Comparison of ENCODE assay signal across 19 cellular contexts in genomic region chr3:65665922-65666321, GRCh38.
"Had no signal": no experiment of that assay in that cellular context is flagged by ENCODE, and none has a peak within 500 bp of the region (broad histone marks: within the 10 kb centered on the region; RNA-seq: fewer than 3 reads in every experiment).

No MANE protein-coding gene starts in this region.

- H3K4me3 Mint-ChIP-seq: immature natural killer cell, naive B cell, nephron had no signal

- ATAC-seq: gastroesophageal sphincter, left colon, left ventricle myocardium superior had no signal

- H3K27me3 ChIP-seq: esophagus muscularis mucosa, gastroesophageal sphincter, neutrophil, right atrium auricular region, sigmoid colon, stomach had no signal

- H3K4me1 Mint-ChIP-seq: immature natural killer cell, naive B cell had no signal

- H3K9me3 Mint-ChIP-seq: nephron had no signal

- H3K27me3 Mint-ChIP-seq: naive B cell had no signal

- H3K4me3 ChIP-seq: esophagus muscularis mucosa, gastroesophageal sphincter, lung, right atrium auricular region, sigmoid colon, skin epidermis, stomach had no signal

- H3K4me1 ChIP-seq: esophagus muscularis mucosa, gastroesophageal sphincter, right atrium auricular region, sigmoid colon had no signal

- H3K27ac Mint-ChIP-seq: immature natural killer cell, naive B cell had no signal

- DNase-seq: effector memory CD4-positive, alpha-beta T cell; glutamatergic neuron; immature natural killer cell; kidney; left colon; left ventricle myocardium superior; naive B cell; posterior cingulate gyrus; sigmoid colon; stimulated activated naive CD4-positive, alpha-beta T cell; stomach had no signal

- H3K27ac ChIP-seq: epithelial cell of prostate, esophagus muscularis mucosa, gastroesophageal sphincter, neutrophil, right atrium auricular region, sigmoid colon, skin epidermis, stomach had no signal

- H3K36me3 Mint-ChIP-seq: immature natural killer cell, naive B cell had no signal
